10 cellular contexts compared by ENCODE assay signal in genomic region chr1:225694151-225694603, GRCh38. TPM values are rescaled to one million over a fixed set of nuclear protein-coding genes. Genes with fewer than 3 reads are reported as not detected.
DNase-seq lines count a peak whose midpoint lies in the region; ATAC-seq and TF ChIP-seq lines count a peak whose summit lies in the region.
"Had no signal": no experiment of that assay in that cellular context is flagged by ENCODE, and none has a peak within 500 bp of the region (broad histone marks: within the 10 kb centered on the region; RNA-seq: fewer than 3 reads in every experiment).

No MANE protein-coding gene starts in this region.

- H3K27ac Mint-ChIP-seq in nephron progenitor cell: no peak overlapping the region
- H3K27ac Mint-ChIP-seq: T-helper 2 cell treated with Interferon-gamma antibody and Interleukin-4, amounts not matched to agents 5 μg/mL and 100 μg/mL, for 36 hours had no signal

- peaks cover 29% of the 10 kb centered on the region for H3K4me1 Mint-ChIP-seq in nephron progenitor cell

- no peak for TF ChIP-seq POLR2A in erythroblast (IDR thresholded peaks at IDR 0.05; ENCODE audit: low read length)

- TF ChIP-seq CTCF in C4-2B (conservative IDR thresholded peaks at IDR 0.05) (no peak), nephron progenitor cell (IDR thresholded peaks at IDR 0.05) (no peak)

- H3K4me1 ChIP-seq in mesodermal cell (ENCODE audit: control insufficient read depth, insufficient read depth, low read length, poor library complexity, severe bottlenecking): peaks cover under 1% of the 10 kb centered on the region

- H3K27me3 Mint-ChIP-seq in nephron progenitor cell (ENCODE audit: low read depth, poor library complexity): peaks cover 10% of the 10 kb centered on the region

- peak overlapping the region; percentile 87 for H3K27ac ChIP-seq in C4-2B
- peak overlapping the region; percentile 83 for H3K27ac ChIP-seq in mesodermal cell (ENCODE audit: low read depth, low read length, severe bottlenecking)

- no peak overlapping the region for H3K4me3 Mint-ChIP-seq in nephron progenitor cell
- H3K4me3 Mint-ChIP-seq: T-helper 2 cell treated with Interferon-gamma antibody and Interleukin-4, amounts not matched to agents 5 μg/mL and 100 μg/mL, for 36 hours had no signal

- ATAC-seq in HG02885 (IDR thresholded peaks at IDR 0.05; ENCODE audit: poor library complexity, unreplicated experiment) (no peak), GM21576 (IDR thresholded peaks at IDR 0.05; ENCODE audit: unreplicated experiment) (no peak), HG02852 (IDR thresholded peaks at IDR 0.05; ENCODE audit: unreplicated experiment) (no peak)

- DNase-seq in NCI-H2196 treated with DMSO at 0.1 percent for 48 hours (lab: John Stamatoyannopoulos, UW; ENCODE audit: unreplicated experiment) (peak; percentile 82), erythroblast (lab: John Stamatoyannopoulos, UW) (peak; percentile 60 to 79), nephron progenitor cell (no peak)
- DNase-seq: kidney had no signal

- H3K4me3 ChIP-seq in mesodermal cell (ENCODE audit: extremely low read depth, insufficient read depth, low read length, poor library complexity, severe bottlenecking): no peak overlapping the region

- peaks cover 17% of the 10 kb centered on the region for H3K9me3 Mint-ChIP-seq in nephron progenitor cell
- H3K9me3 Mint-ChIP-seq: T-helper 2 cell treated with Interferon-gamma antibody and Interleukin-4, amounts not matched to agents 5 μg/mL and 100 μg/mL, for 36 hours had no signal

- H3K9me3 ChIP-seq in mesodermal cell (ENCODE audit: control insufficient read depth, low read length): peaks cover 3% of the 10 kb centered on the region

- H3K36me3 Mint-ChIP-seq in nephron progenitor cell (ENCODE audit: low read depth): peaks cover 12% of the 10 kb centered on the region

- no peaks in the 10 kb centered on the region for H3K36me3 ChIP-seq in mesodermal cell (ENCODE audit: control insufficient read depth, insufficient read depth, low read length)

- 50 to 82% methylated on average over 1 of the region's 2 CpGs for WGBS in mesodermal cell (ENCODE audit: insufficient coverage in 2 of 2), 2 experiments

RNA-seq across cellular contexts. Expression of gene ENAH, which starts 41.3 kb away (rescaled TPM):
- polyA plus RNA-seq in mesodermal cell (2013, experiment 1 of 2): 106 TPM
- polyA plus RNA-seq in mesodermal cell (2013, experiment 2 of 2): 125 TPM
